3 cellular contexts compared by ENCODE assay signal in the genomic region with DNA sequence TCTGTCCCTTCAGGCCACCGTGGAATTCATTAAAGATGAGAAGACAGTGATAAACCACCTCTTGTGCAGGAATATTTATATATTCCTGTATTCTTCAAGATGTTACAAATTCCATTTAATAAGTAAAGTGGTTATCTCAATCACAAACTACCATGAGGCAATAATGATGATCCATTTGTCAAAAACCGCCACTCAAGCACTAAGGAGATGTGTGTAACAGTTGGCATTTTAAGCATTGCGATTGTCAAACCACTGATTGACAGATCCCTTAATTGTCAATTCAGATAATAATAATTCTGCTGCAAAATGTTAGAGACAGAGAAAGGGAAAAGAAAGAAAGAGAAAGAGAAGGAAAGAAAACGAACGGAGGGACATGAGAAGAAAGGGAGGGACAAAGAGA.
"Had no signal": no experiment of that assay in that cellular context is flagged by ENCODE, and none has a peak within 500 bp of the region (broad histone marks: within the 10 kb centered on the region; RNA-seq: fewer than 3 reads in every experiment).

No MANE protein-coding gene starts in this region.

- H3K4me3 ChIP-seq: GM12878 had no signal

- DNase-seq: GDM1, GF-D8 had no signal
